Comparison of ENCODE assay signal across 8 cellular contexts in the genomic region with DNA sequence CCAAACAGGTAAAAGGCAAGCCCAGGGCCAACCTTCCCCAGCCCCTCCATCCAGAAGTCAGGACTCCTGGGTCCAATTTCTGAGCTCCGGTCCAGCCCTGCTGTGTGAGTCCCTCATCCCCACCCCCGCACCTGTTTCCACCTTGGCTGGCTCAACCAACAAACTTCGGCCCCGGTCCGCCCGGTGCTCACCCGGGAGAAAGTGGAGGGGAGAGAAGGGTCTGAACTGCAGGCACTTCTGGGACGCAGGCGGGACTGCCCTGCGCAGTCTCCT. TPM values are rescaled to one million over a fixed set of nuclear protein-coding genes. Genes with fewer than 3 reads are reported as not detected.
DNase-seq lines count a peak whose midpoint lies in the region; ATAC-seq and TF ChIP-seq lines count a peak whose summit lies in the region.

No MANE protein-coding gene starts in this region.

- POLR2A ChIA-PET in activated CD4-positive, alpha-beta T cell treated with anti-CD3 and anti-CD28 coated beads for 36 hours (lab: Charles Lee): no interaction called here
- POLR2A ChIA-PET in activated CD4-positive, alpha-beta memory T cell treated with anti-CD3 and anti-CD28 coated beads for 36 hours (lab: Charles Lee): interaction anchor here (0.7 to 1.1 kb wide), 2 partner anchors 8 to 9 kb away, joined by 3 to 5 read pairs; no protein-coding TSS in a partner anchor

- H3K36me3 ChIP-seq in iPS DF 6.9 (ENCODE audit: control insufficient read depth, insufficient read depth, low read length) (no peaks in the 10 kb centered on the region), stomach (no peaks in the 10 kb centered on the region)

- H3K9me3 ChIP-seq in iPS DF 6.9 (ENCODE audit: control insufficient read depth, insufficient read depth, low read length) (no peaks in the 10 kb centered on the region), stomach (no peaks in the 10 kb centered on the region)

- DNase-seq in activated CD4-positive, alpha-beta T cell treated with anti-CD3 and anti-CD28 coated beads for 36 hours: peak; percentile 22
- no peak for DNase-seq in activated CD4-positive, alpha-beta T cell treated with anti-CD3 and anti-CD28 coated beads, Interleukin-2, amount 50 U/mL, for 4 hours
- DNase-seq in activated CD4-positive, alpha-beta memory T cell treated with anti-CD3 and anti-CD28 coated beads for 36 hours: no peak
- DNase-seq in iPS DF 6.9 (ENCODE audit: low read depth, low spot score): no peak
- no peak for DNase-seq in stomach
- DNase-seq in SHP77 (lab: John Stamatoyannopoulos, UW): no peak

- TF ChIP-seq EP300 in stomach (IDR thresholded peaks at IDR 0.05): no peak

- peaks cover 2% of the 10 kb centered on the region for H3K36me3 Mint-ChIP-seq in activated CD4-positive, alpha-beta T cell treated with anti-CD3 and anti-CD28 coated beads for 36 hours (ENCODE audit: low read depth)
- no peaks in the 10 kb centered on the region for H3K36me3 Mint-ChIP-seq in activated CD4-positive, alpha-beta memory T cell treated with anti-CD3 and anti-CD28 coated beads for 36 hours

- no peaks in the 10 kb centered on the region for H3K27me3 Mint-ChIP-seq in activated CD4-positive, alpha-beta T cell treated with anti-CD3 and anti-CD28 coated beads for 36 hours
- H3K27me3 Mint-ChIP-seq in activated CD4-positive, alpha-beta memory T cell treated with anti-CD3 and anti-CD28 coated beads for 36 hours: no peaks in the 10 kb centered on the region

- H3K27ac Mint-ChIP-seq in activated CD4-positive, alpha-beta T cell treated with anti-CD3 and anti-CD28 coated beads for 36 hours: peak overlapping the region; percentile 51
- peak overlapping the region; percentile 18 for H3K27ac Mint-ChIP-seq in activated CD4-positive, alpha-beta memory T cell treated with anti-CD3 and anti-CD28 coated beads for 36 hours

- peak overlapping the region; percentile 87 for H3K4me3 Mint-ChIP-seq in activated CD4-positive, alpha-beta T cell treated with anti-CD3 and anti-CD28 coated beads for 36 hours
- H3K4me3 Mint-ChIP-seq in activated CD4-positive, alpha-beta memory T cell treated with anti-CD3 and anti-CD28 coated beads for 36 hours: peak overlapping the region; percentile 86

- ATAC-seq in activated CD4-positive, alpha-beta T cell treated with anti-CD3 and anti-CD28 coated beads for 36 hours: peak; percentile 27
- ATAC-seq in HG03521 (IDR thresholded peaks at IDR 0.05; ENCODE audit: unreplicated experiment): no peak
- no peak for ATAC-seq in HG02970 (IDR thresholded peaks at IDR 0.05; ENCODE audit: low FRiP score, unreplicated experiment)

- H3K4me1 ChIP-seq in iPS DF 6.9 (ENCODE audit: control insufficient read depth, insufficient read depth, low read length) (peaks cover 11% of the 10 kb centered on the region), stomach (peaks cover 45 to 67% (median 62%) of the 10 kb centered on the region in 4 donors)

- CTCF ChIA-PET in activated CD4-positive, alpha-beta T cell treated with anti-CD3 and anti-CD28 coated beads for 36 hours (lab: Charles Lee): interaction anchor here (1.6 to 2.0 kb wide), 2 partner anchors 23 to 48 kb away, joined by 4 to 9 read pairs; partner anchors contain the start of gene UBE2O
- CTCF ChIA-PET in activated CD4-positive, alpha-beta memory T cell treated with anti-CD3 and anti-CD28 coated beads for 36 hours (lab: Charles Lee): interaction anchor here (0.6 to 1.4 kb wide), 4 partner anchors 23 to 147 kb away, joined by 4 to 8 read pairs (median 6); partner anchors contain the start of gene PRPSAP1

- H3K9me3 Mint-ChIP-seq in activated CD4-positive, alpha-beta T cell treated with anti-CD3 and anti-CD28 coated beads for 36 hours (ENCODE audit: low read depth): no peaks in the 10 kb centered on the region
- no peaks in the 10 kb centered on the region for H3K9me3 Mint-ChIP-seq in activated CD4-positive, alpha-beta memory T cell treated with anti-CD3 and anti-CD28 coated beads for 36 hours

- intact Hi-C loops in activated CD4-positive, alpha-beta T cell treated with anti-CD3 and anti-CD28 coated beads for 36 hours (cut with DNase I, micrococcal nuclease): loop anchor here (1.0 to 10.0 kb wide), 9 partner anchors 7 to 984 kb away; partner anchors contain the start of genes ACOX1 (in 1 of the 2), EXOC7 (in 1 of the 2), PRPSAP1 (in 1 of the 2) and SPHK1 (in 1 of the 2)
- intact Hi-C loops in activated CD4-positive, alpha-beta memory T cell treated with anti-CD3 and anti-CD28 coated beads for 36 hours (cut with micrococcal nuclease): loop anchor here (1.0 to 5.0 kb wide), 3 partner anchors 15 to 48 kb away; partner anchors contain the start of gene UBE2O
- intact Hi-C loops in stomach (cut with DNase I; ENCODE audit: low total_unique reads): no loop called here

- no CpG with 5 or more reads among the region's 10 CpGs for whole genome bisulfite sequencing in iPS DF 6.9 (ENCODE audit: insufficient coverage, insufficient read length)
- WGBS in stomach, 5 donors: 2 to 27% (median 12%) methylated on average over 6 to 10 of the region's 10 CpGs

- TF ChIP-seq CTCF in stomach (IDR thresholded peaks at IDR 0.05): no peak

- peak overlapping the region; percentile 54 for H3K4me3 ChIP-seq in iPS DF 6.9 (ENCODE audit: low read length)
- peak overlapping the region; percentile 54 to 85 (median 68) for H3K4me3 ChIP-seq in stomach

- H3K4me1 Mint-ChIP-seq in activated CD4-positive, alpha-beta T cell treated with anti-CD3 and anti-CD28 coated beads for 36 hours: peaks cover 28% of the 10 kb centered on the region
- H3K4me1 Mint-ChIP-seq in activated CD4-positive, alpha-beta memory T cell treated with anti-CD3 and anti-CD28 coated beads for 36 hours (ENCODE audit: low read depth): peaks cover 42% of the 10 kb centered on the region

- no peak for TF ChIP-seq POLR2A in stomach (IDR thresholded peaks at IDR 0.05)

- H3K27ac ChIP-seq in iPS DF 6.9 (ENCODE audit: low read length) (no peak overlapping the region), stomach (peak overlapping the region; percentile 84 to 93 (median 88))

- H3K27me3 ChIP-seq in iPS DF 6.9 (ENCODE audit: control insufficient read depth, insufficient read depth, low read length) (no peaks in the 10 kb centered on the region), stomach (no peaks in the 10 kb centered on the region)

RNA-seq across cellular contexts. Expression of gene RHBDF2, which starts 0.5 kb away (rescaled TPM):
- 10 to 100 TPM; 23.9 to 28.4 TPM for total RNA-seq in activated CD4-positive, alpha-beta T cell treated with anti-CD3 and anti-CD28 coated beads for 36 hours
- total RNA-seq in activated CD4-positive, alpha-beta memory T cell treated with anti-CD3 and anti-CD28 coated beads for 36 hours: 10 to 100 TPM; 28.9 to 30.0 TPM
- 100 to 1,000 TPM in 2 of 5 donors, 10 to 100 TPM in 3; 16.9 to 175 (median 43.8) TPM for total RNA-seq in stomach
- 10 to 100 TPM in 1 of 3 donors, 1 to 10 TPM in 2; 4.6 to 17.5 (median 9.2) TPM for polyA plus RNA-seq in stomach

RNA-seq across cellular contexts. Expression of gene AANAT, which starts 33.3 kb away (rescaled TPM):
- total RNA-seq in activated CD4-positive, alpha-beta T cell treated with anti-CD3 and anti-CD28 coated beads for 36 hours: under 1 TPM in 1 of 2 experiments, not detected in 1; 0.16 TPM
- total RNA-seq in activated CD4-positive, alpha-beta memory T cell treated with anti-CD3 and anti-CD28 coated beads for 36 hours: not detected
- not detected for total RNA-seq in stomach
- under 1 TPM in 1 of 3 donors, not detected in 2; 0.44 TPM for polyA plus RNA-seq in stomach

RNA-seq across cellular contexts. Expression of gene CYGB, which starts 36.8 kb away (rescaled TPM):
- not detected for total RNA-seq in activated CD4-positive, alpha-beta T cell treated with anti-CD3 and anti-CD28 coated beads for 36 hours
- total RNA-seq in activated CD4-positive, alpha-beta memory T cell treated with anti-CD3 and anti-CD28 coated beads for 36 hours: not detected
- total RNA-seq in stomach: 10 to 100 TPM in 3 of 5 donors, 1 to 10 TPM in 1, not detected in 1; 6.8 to 40.4 (median 28.4) TPM
- 100 to 1,000 TPM in 1 of 3 donors, 10 to 100 TPM in 1, 1 to 10 TPM in 1; 9.9 to 101 (median 65.1) TPM for polyA plus RNA-seq in stomach

RNA-seq across cellular contexts. Expression of gene PRCD, which starts 39.2 kb away (rescaled TPM):
- not detected for total RNA-seq in activated CD4-positive, alpha-beta T cell treated with anti-CD3 and anti-CD28 coated beads for 36 hours
- not detected for total RNA-seq in activated CD4-positive, alpha-beta memory T cell treated with anti-CD3 and anti-CD28 coated beads for 36 hours
- total RNA-seq in stomach: 1 to 10 TPM in 1 of 5 donors, under 1 TPM in 1, not detected in 3; 0.72 to 5.7 TPM
- polyA plus RNA-seq in stomach: 10 to 100 TPM in 1 of 3 donors, 1 to 10 TPM in 2; 3.6 to 12.2 (median 4.2) TPM

RNA-seq across cellular contexts. Expression of gene UBE2O, which starts 47.7 kb away (rescaled TPM):
- 10 to 100 TPM; 28.1 to 30.7 TPM for total RNA-seq in activated CD4-positive, alpha-beta T cell treated with anti-CD3 and anti-CD28 coated beads for 36 hours
- total RNA-seq in activated CD4-positive, alpha-beta memory T cell treated with anti-CD3 and anti-CD28 coated beads for 36 hours: 10 to 100 TPM; 24.5 to 25.2 TPM
- total RNA-seq in stomach: 10 to 100 TPM in 4 of 5 donors, 1 to 10 TPM in 1; 9.9 to 32.7 (median 17.9) TPM
- 1 to 10 TPM; 4.6 to 7.2 (median 6.1) TPM for polyA plus RNA-seq in stomach
